Comparison of ENCODE assay signal across 22 cellular contexts in genomic region chr2:219199470-219200211, GRCh38.
DNase-seq lines count a peak whose midpoint lies in the region; ATAC-seq lines count a peak whose summit lies in the region.
"Had no signal": no experiment of that assay in that cellular context is flagged by ENCODE, and none has a peak within 500 bp of the region (broad histone marks: within the 10 kb centered on the region; RNA-seq: fewer than 3 reads in every experiment).

No MANE protein-coding gene starts in this region.

- H3K36me3 Mint-ChIP-seq in activated naive CD8-positive, alpha-beta T cell treated with anti-CD3 and anti-CD28 coated beads, Interleukin-2, amount 50 U/mL, for 24 hours (ENCODE audit: low read depth), result peaks cover 6% of the 10 kb centered on the region
- H3K36me3 Mint-ChIP-seq in stimulated activated effector memory CD8-positive, alpha-beta T cell treated with anti-CD3 and anti-CD28 coated beads, Interleukin-12 subunit alpha, Interleukin-12 subunit beta, amount 100 ng/mL, for 72 hours, result no peaks in the 10 kb centered on the region
- H3K36me3 Mint-ChIP-seq: immature natural killer cell had no signal

- H3K4me3 Mint-ChIP-seq in activated naive CD8-positive, alpha-beta T cell treated with anti-CD3 and anti-CD28 coated beads, Interleukin-2, amount 50 U/mL, for 24 hours, result peak overlapping the region; percentile 82
- peak overlapping the region; percentile 71 for H3K4me3 Mint-ChIP-seq in stimulated activated effector memory CD8-positive, alpha-beta T cell treated with anti-CD3 and anti-CD28 coated beads, Interleukin-12 subunit alpha, Interleukin-12 subunit beta, amount 100 ng/mL, for 72 hours
- H3K4me3 Mint-ChIP-seq: dendritic cell treated with granulocyte-macrophage colony-stimulating factor and Interleukin-4, amounts not matched to agents 40 ng/mL and 50 ng/mL, for 4 days had no signal

- peak; percentile 19 for DNase-seq in NCI-H526 treated with DMSO at 0.1 percent for 48 hours (lab: John Stamatoyannopoulos, UW)
- no peak for DNase-seq in activated naive CD8-positive, alpha-beta T cell treated with anti-CD3 and anti-CD28 coated beads, Interleukin-2, amount 50 U/mL, for 24 hours
- no peak for DNase-seq in stimulated activated effector memory CD8-positive, alpha-beta T cell treated with anti-CD3 and anti-CD28 coated beads, Interleukin-12 subunit alpha, Interleukin-12 subunit beta, amount 100 ng/mL, for 72 hours (ENCODE audit: low spot score in 2 of 2)
- no peak for DNase-seq in NCI-H128 (lab: John Stamatoyannopoulos, UW; ENCODE audit: unreplicated experiment)
- DNase-seq in iPS-NIHi11 (ENCODE audit: low spot score), result no peak
- DNase-seq in NCI-H446 (lab: John Stamatoyannopoulos, UW), result no peak
- DNase-seq: activated CD4-positive, alpha-beta T cell treated with anti-CD3 and anti-CD28 coated beads for 1 hour; activated effector memory CD4-positive, alpha-beta T cell treated with anti-CD3 and anti-CD28 coated beads, Interleukin-2, amount 50 U/mL, for 16 hours; AML-193; amniotic stem cell; Caco-2; DND-41; heart right ventricle; IMR-90; left ventricle myocardium superior; MM.1S; NCI-H1694 treated with DMSO at 0.1 percent for 48 hours; NCI-H774; stimulated activated CD4-positive, alpha-beta T cell treated with anti-CD3 and anti-CD28 coated beads, Interleukin-4, amount 100 ng/mL, for 24 hours had no signal

- ATAC-seq in activated naive CD8-positive, alpha-beta T cell treated with anti-CD3 and anti-CD28 coated beads, Interleukin-2, amount 50 U/mL, for 24 hours, result peak; percentile 52
- no peak for ATAC-seq in stimulated activated effector memory CD8-positive, alpha-beta T cell treated with anti-CD3 and anti-CD28 coated beads, Interleukin-12 subunit alpha, Interleukin-12 subunit beta, amount 100 ng/mL, for 72 hours
- ATAC-seq: heart right ventricle, left ventricle myocardium superior, Right ventricle myocardium inferior had no signal

- peaks cover 8% of the 10 kb centered on the region for H3K9me3 Mint-ChIP-seq in activated naive CD8-positive, alpha-beta T cell treated with anti-CD3 and anti-CD28 coated beads, Interleukin-2, amount 50 U/mL, for 24 hours
- H3K9me3 Mint-ChIP-seq in stimulated activated effector memory CD8-positive, alpha-beta T cell treated with anti-CD3 and anti-CD28 coated beads, Interleukin-12 subunit alpha, Interleukin-12 subunit beta, amount 100 ng/mL, for 72 hours, result peaks cover 2% of the 10 kb centered on the region
- H3K9me3 Mint-ChIP-seq: immature natural killer cell had no signal

- H3K4me1 Mint-ChIP-seq in activated naive CD8-positive, alpha-beta T cell treated with anti-CD3 and anti-CD28 coated beads, Interleukin-2, amount 50 U/mL, for 24 hours, result peaks cover 21% of the 10 kb centered on the region
- H3K4me1 Mint-ChIP-seq in stimulated activated effector memory CD8-positive, alpha-beta T cell treated with anti-CD3 and anti-CD28 coated beads, Interleukin-12 subunit alpha, Interleukin-12 subunit beta, amount 100 ng/mL, for 72 hours, result peaks cover 19% of the 10 kb centered on the region

- H3K27me3 Mint-ChIP-seq in activated naive CD8-positive, alpha-beta T cell treated with anti-CD3 and anti-CD28 coated beads, Interleukin-2, amount 50 U/mL, for 24 hours, result no peaks in the 10 kb centered on the region

- H3K27ac Mint-ChIP-seq in activated naive CD8-positive, alpha-beta T cell treated with anti-CD3 and anti-CD28 coated beads, Interleukin-2, amount 50 U/mL, for 24 hours, result peak overlapping the region; percentile 73
- peak overlapping the region; percentile 3 for H3K27ac Mint-ChIP-seq in stimulated activated effector memory CD8-positive, alpha-beta T cell treated with anti-CD3 and anti-CD28 coated beads, Interleukin-12 subunit alpha, Interleukin-12 subunit beta, amount 100 ng/mL, for 72 hours
- H3K27ac Mint-ChIP-seq: dendritic cell treated with granulocyte-macrophage colony-stimulating factor and Interleukin-4, amounts not matched to agents 40 ng/mL and 50 ng/mL, for 4 days had no signal
